2 cellular contexts compared by ENCODE assay signal in genomic region chr19:34131100-34131499, GRCh38.
TF ChIP-seq lines count a peak whose summit lies in the region.

No MANE protein-coding gene starts in this region.

TF ChIP-seq in A549, 52 proteins besides CTCF, POLR2A, EP300 and RAD21 (continued from another document):
- TF ChIP-seq SMC3 (IDR thresholded peaks at IDR 0.05), result no peak
- TF ChIP-seq RFX5 (IDR thresholded peaks at IDR 0.05), result no peak
- TF ChIP-seq RARB (CRISPR knock-in tag; IDR thresholded peaks at IDR 0.05), result no peak
TF ChIP-seq in A549: peak in this region for 0.

TF ChIP-seq in HEK293, 187 proteins besides CTCF, POLR2A, EP300 and RAD21 (continued from another document and continues in another):
- TF ChIP-seq ZNF133 (tag by site-specific recombination; IDR thresholded peaks at IDR 0.05) (no peak), ZNF776 (tag by site-specific recombination; IDR thresholded peaks at IDR 0.05; ENCODE audit: borderline replicate concordance) (no peak), ZNF274 (IDR thresholded peaks at IDR 0.05; ENCODE audit: low read length) (no peak), ZNF274 (tag by site-specific recombination; IDR thresholded peaks at IDR 0.05; ENCODE audit: borderline replicate concordance) (no peak), ZBTB10 (tag by site-specific recombination; IDR thresholded peaks at IDR 0.05) (no peak), GLI4 (tag by site-specific recombination; IDR thresholded peaks at IDR 0.05) (no peak), YY2 (tag by site-specific recombination; IDR thresholded peaks at IDR 0.05) (no peak), ATF2 (tag by site-specific recombination; IDR thresholded peaks at IDR 0.05; ENCODE audit: low read depth) (peak; percentile 96), ZNF433 (tag by site-specific recombination; IDR thresholded peaks at IDR 0.05; ENCODE audit: low read depth) (no peak), ZNF121 (tag by site-specific recombination; IDR thresholded peaks at IDR 0.05) (no peak), ZNF449 (tag by site-specific recombination; IDR thresholded peaks at IDR 0.05) (no peak), ZNF639 (tag by site-specific recombination; IDR thresholded peaks at IDR 0.05) (no peak), ZNF544 (tag by site-specific recombination; IDR thresholded peaks at IDR 0.05) (no peak), ZNF114 (tag by site-specific recombination; IDR thresholded peaks at IDR 0.05) (no peak), ZNF768 (tag by site-specific recombination; IDR thresholded peaks at IDR 0.05) (no peak), OSR2 (tag by site-specific recombination; IDR thresholded peaks at IDR 0.05) (no peak), ZNF76 (tag by site-specific recombination; IDR thresholded peaks at IDR 0.05; ENCODE audit: borderline replicate concordance, low read depth) (peak; percentile 26; the same call in 1 of the 2 replicates), ZNF843 (tag by site-specific recombination; IDR thresholded peaks at IDR 0.05) (no peak), ZNF146 (tag by site-specific recombination; IDR thresholded peaks at IDR 0.05) (no peak), ZNF571 (tag by site-specific recombination; IDR thresholded peaks at IDR 0.05) (no peak), ZNF155 (tag by site-specific recombination; IDR thresholded peaks at IDR 0.05) (no peak), ZNF140 (tag by site-specific recombination; IDR thresholded peaks at IDR 0.05) (no peak), ZNF394 (tag by site-specific recombination; IDR thresholded peaks at IDR 0.05; ENCODE audit: borderline replicate concordance) (no peak), ZEB2 (tag by site-specific recombination; IDR thresholded peaks at IDR 0.05) (no peak), REST (tag by site-specific recombination; IDR thresholded peaks at IDR 0.05) (no peak), ZNF37A (tag by site-specific recombination; IDR thresholded peaks at IDR 0.05) (no peak), ZNF302 (tag by site-specific recombination; IDR thresholded peaks at IDR 0.05; ENCODE audit: low read depth) (no peak), ZNF221 (tag by site-specific recombination; IDR thresholded peaks at IDR 0.05; ENCODE audit: borderline replicate concordance) (no peak), SETDB1 (IDR thresholded peaks at IDR 0.05; ENCODE audit: insufficient read length, low read length) (no peak), SP7 (tag by site-specific recombination; IDR thresholded peaks at IDR 0.05) (0 out of 2 replicates have a peak, but pooled peaks have one; percentile 16), ZNF555 (tag by site-specific recombination; conservative IDR thresholded peaks at IDR 0.05) (no peak), SCRT1 (tag by site-specific recombination; IDR thresholded peaks at IDR 0.05; ENCODE audit: borderline replicate concordance) (no peak), ZNF48 (tag by site-specific recombination; IDR thresholded peaks at IDR 0.05) (no peak), ZNF488 (tag by site-specific recombination; IDR thresholded peaks at IDR 0.05) (no peak), ZNF585B (tag by site-specific recombination; IDR thresholded peaks at IDR 0.05) (no peak), ZNF670 (tag by site-specific recombination; IDR thresholded peaks at IDR 0.05; ENCODE audit: low read depth) (no peak), ZNF658 (tag by site-specific recombination; IDR thresholded peaks at IDR 0.05) (no peak), ZNF335 (tag by site-specific recombination; conservative IDR thresholded peaks at IDR 0.05) (peak; percentile 45; the same call in 1 of the 2 replicates), ZNF514 (tag by site-specific recombination; IDR thresholded peaks at IDR 0.05) (0 out of 2 replicates have a peak, but pooled peaks have one; percentile 60), ZNF362 (tag by site-specific recombination; IDR thresholded peaks at IDR 0.05) (no peak), TRIM28 (IDR thresholded peaks at IDR 0.05; ENCODE audit: borderline replicate concordance, low read length) (no peak), ZNF184 (tag by site-specific recombination; IDR thresholded peaks at IDR 0.05) (0 out of 2 replicates have a peak, but pooled peaks have one; percentile 18)
- TF ChIP-seq, protein P1, sequence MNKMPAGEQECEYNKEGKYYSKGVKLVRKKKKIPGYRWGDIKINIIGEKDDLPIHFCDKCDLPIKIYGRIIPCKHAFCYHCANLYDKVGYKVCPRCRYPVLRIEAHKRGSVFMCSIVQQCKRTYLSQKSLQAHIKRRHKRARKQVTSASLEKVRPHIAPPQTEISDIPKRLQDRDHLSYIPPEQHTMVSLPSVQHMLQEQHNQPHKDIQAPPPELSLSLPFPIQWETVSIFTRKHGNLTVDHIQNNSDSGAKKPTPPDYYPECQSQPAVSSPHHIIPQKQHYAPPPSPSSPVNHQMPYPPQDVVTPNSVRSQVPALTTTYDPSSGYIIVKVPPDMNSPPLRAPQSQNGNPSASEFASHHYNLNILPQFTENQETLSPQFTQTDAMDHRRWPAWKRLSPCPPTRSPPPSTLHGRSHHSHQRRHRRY (tag by site-specific recombination; IDR thresholded peaks at IDR 0.05), result no peak
- TF ChIP-seq, protein P2, sequence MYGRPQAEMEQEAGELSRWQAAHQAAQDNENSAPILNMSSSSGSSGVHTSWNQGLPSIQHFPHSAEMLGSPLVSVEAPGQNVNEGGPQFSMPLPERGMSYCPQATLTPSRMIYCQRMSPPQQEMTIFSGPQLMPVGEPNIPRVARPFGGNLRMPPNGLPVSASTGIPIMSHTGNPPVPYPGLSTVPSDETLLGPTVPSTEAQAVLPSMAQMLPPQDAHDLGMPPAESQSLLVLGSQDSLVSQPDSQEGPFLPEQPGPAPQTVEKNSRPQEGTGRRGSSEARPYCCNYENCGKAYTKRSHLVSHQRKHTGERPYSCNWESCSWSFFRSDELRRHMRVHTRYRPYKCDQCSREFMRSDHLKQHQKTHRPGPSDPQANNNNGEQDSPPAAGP (tag by site-specific recombination; IDR thresholded peaks at IDR 0.05), result 0 out of 2 replicates have a peak, but pooled peaks have one; percentile 20
- TF ChIP-seq, protein P3, sequence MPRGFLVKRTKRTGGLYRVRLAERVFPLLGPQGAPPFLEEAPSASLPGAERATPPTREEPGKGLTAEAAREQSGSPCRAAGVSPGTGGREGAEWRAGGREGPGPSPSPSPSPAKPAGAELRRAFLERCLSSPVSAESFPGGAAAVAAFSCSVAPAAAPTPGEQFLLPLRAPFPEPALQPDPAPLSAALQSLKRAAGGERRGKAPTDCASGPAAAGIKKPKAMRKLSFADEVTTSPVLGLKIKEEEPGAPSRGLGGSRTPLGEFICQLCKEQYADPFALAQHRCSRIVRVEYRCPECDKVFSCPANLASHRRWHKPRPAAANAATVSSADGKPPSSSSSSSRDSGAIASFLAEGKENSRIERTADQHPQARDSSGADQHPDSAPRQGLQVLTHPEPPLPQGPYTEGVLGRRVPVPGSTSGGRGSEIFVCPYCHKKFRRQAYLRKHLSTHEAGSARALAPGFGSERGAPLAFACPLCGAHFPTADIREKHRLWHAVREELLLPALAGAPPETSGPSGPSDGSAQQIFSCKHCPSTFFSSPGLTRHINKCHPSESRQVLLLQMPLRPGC (tag by site-specific recombination; IDR thresholded peaks at IDR 0.05), result no peak
- TF ChIP-seq, protein P4, sequence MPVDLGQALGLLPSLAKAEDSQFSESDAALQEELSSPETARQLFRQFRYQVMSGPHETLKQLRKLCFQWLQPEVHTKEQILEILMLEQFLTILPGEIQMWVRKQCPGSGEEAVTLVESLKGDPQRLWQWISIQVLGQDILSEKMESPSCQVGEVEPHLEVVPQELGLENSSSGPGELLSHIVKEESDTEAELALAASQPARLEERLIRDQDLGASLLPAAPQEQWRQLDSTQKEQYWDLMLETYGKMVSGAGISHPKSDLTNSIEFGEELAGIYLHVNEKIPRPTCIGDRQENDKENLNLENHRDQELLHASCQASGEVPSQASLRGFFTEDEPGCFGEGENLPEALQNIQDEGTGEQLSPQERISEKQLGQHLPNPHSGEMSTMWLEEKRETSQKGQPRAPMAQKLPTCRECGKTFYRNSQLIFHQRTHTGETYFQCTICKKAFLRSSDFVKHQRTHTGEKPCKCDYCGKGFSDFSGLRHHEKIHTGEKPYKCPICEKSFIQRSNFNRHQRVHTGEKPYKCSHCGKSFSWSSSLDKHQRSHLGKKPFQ (tag by site-specific recombination; IDR thresholded peaks at IDR 0.05), result no peak
